In the genomic region with DNA sequence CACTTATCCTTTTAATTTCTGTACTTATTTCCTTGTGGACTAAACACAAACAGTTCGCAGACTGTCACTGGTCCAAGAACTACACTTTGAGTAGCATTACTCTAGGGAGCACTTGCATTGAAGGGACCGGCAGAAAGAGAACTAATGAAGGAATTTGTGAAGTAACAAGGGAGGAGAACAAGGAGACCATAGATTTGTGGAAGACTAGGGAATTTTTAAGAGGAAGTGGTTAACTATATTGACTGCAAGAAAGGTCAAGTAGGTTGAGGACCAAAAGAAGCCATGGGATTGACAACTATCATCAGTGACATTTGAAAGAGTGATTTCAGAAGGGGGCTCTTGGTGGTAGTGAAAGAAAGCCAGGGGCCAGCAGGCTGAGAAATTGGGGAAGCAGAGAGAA, we compare ENCODE assay signal across 1 cellular context.
TF ChIP-seq lines count a peak whose summit lies in the region.

No MANE protein-coding gene starts in this region.

TF ChIP-seq in GM23338, 12 proteins besides CTCF, POLR2A, EP300 and RAD21:
- TF ChIP-seq, protein P1, sequence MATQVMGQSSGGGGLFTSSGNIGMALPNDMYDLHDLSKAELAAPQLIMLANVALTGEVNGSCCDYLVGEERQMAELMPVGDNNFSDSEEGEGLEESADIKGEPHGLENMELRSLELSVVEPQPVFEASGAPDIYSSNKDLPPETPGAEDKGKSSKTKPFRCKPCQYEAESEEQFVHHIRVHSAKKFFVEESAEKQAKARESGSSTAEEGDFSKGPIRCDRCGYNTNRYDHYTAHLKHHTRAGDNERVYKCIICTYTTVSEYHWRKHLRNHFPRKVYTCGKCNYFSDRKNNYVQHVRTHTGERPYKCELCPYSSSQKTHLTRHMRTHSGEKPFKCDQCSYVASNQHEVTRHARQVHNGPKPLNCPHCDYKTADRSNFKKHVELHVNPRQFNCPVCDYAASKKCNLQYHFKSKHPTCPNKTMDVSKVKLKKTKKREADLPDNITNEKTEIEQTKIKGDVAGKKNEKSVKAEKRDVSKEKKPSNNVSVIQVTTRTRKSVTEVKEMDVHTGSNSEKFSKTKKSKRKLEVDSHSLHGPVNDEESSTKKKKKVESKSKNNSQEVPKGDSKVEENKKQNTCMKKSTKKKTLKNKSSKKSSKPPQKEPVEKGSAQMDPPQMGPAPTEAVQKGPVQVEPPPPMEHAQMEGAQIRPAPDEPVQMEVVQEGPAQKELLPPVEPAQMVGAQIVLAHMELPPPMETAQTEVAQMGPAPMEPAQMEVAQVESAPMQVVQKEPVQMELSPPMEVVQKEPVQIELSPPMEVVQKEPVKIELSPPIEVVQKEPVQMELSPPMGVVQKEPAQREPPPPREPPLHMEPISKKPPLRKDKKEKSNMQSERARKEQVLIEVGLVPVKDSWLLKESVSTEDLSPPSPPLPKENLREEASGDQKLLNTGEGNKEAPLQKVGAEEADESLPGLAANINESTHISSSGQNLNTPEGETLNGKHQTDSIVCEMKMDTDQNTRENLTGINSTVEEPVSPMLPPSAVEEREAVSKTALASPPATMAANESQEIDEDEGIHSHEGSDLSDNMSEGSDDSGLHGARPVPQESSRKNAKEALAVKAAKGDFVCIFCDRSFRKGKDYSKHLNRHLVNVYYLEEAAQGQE (IDR thresholded peaks at IDR 0.05; ENCODE audit: unreplicated experiment): no peak
- TF ChIP-seq NANOG (IDR thresholded peaks at IDR 0.05; ENCODE audit: borderline replicate concordance) (no peak), POLR2AphosphoS5 (IDR thresholded peaks at IDR 0.05; ENCODE audit: low read depth) (no peak), CREB1 (CRISPR knock-in tag; IDR thresholded peaks at IDR 0.05; ENCODE audit: low read depth) (no peak), ZNF331 (CRISPR knock-in tag; IDR thresholded peaks at IDR 0.05; ENCODE audit: low read depth) (no peak), ZNF114 (CRISPR knock-in tag; IDR thresholded peaks at IDR 0.05) (no peak), JUNB (IDR thresholded peaks at IDR 0.05; ENCODE audit: unreplicated experiment) (no peak), EZH2 (IDR thresholded peaks at IDR 0.05; ENCODE audit: low read depth, unreplicated experiment) (no peak), STAT1 (IDR thresholded peaks at IDR 0.05; ENCODE audit: unreplicated experiment) (no peak), EZH2phosphoT487 (IDR thresholded peaks at IDR 0.05; ENCODE audit: unreplicated experiment) (no peak)
- TF ChIP-seq, protein P2, sequence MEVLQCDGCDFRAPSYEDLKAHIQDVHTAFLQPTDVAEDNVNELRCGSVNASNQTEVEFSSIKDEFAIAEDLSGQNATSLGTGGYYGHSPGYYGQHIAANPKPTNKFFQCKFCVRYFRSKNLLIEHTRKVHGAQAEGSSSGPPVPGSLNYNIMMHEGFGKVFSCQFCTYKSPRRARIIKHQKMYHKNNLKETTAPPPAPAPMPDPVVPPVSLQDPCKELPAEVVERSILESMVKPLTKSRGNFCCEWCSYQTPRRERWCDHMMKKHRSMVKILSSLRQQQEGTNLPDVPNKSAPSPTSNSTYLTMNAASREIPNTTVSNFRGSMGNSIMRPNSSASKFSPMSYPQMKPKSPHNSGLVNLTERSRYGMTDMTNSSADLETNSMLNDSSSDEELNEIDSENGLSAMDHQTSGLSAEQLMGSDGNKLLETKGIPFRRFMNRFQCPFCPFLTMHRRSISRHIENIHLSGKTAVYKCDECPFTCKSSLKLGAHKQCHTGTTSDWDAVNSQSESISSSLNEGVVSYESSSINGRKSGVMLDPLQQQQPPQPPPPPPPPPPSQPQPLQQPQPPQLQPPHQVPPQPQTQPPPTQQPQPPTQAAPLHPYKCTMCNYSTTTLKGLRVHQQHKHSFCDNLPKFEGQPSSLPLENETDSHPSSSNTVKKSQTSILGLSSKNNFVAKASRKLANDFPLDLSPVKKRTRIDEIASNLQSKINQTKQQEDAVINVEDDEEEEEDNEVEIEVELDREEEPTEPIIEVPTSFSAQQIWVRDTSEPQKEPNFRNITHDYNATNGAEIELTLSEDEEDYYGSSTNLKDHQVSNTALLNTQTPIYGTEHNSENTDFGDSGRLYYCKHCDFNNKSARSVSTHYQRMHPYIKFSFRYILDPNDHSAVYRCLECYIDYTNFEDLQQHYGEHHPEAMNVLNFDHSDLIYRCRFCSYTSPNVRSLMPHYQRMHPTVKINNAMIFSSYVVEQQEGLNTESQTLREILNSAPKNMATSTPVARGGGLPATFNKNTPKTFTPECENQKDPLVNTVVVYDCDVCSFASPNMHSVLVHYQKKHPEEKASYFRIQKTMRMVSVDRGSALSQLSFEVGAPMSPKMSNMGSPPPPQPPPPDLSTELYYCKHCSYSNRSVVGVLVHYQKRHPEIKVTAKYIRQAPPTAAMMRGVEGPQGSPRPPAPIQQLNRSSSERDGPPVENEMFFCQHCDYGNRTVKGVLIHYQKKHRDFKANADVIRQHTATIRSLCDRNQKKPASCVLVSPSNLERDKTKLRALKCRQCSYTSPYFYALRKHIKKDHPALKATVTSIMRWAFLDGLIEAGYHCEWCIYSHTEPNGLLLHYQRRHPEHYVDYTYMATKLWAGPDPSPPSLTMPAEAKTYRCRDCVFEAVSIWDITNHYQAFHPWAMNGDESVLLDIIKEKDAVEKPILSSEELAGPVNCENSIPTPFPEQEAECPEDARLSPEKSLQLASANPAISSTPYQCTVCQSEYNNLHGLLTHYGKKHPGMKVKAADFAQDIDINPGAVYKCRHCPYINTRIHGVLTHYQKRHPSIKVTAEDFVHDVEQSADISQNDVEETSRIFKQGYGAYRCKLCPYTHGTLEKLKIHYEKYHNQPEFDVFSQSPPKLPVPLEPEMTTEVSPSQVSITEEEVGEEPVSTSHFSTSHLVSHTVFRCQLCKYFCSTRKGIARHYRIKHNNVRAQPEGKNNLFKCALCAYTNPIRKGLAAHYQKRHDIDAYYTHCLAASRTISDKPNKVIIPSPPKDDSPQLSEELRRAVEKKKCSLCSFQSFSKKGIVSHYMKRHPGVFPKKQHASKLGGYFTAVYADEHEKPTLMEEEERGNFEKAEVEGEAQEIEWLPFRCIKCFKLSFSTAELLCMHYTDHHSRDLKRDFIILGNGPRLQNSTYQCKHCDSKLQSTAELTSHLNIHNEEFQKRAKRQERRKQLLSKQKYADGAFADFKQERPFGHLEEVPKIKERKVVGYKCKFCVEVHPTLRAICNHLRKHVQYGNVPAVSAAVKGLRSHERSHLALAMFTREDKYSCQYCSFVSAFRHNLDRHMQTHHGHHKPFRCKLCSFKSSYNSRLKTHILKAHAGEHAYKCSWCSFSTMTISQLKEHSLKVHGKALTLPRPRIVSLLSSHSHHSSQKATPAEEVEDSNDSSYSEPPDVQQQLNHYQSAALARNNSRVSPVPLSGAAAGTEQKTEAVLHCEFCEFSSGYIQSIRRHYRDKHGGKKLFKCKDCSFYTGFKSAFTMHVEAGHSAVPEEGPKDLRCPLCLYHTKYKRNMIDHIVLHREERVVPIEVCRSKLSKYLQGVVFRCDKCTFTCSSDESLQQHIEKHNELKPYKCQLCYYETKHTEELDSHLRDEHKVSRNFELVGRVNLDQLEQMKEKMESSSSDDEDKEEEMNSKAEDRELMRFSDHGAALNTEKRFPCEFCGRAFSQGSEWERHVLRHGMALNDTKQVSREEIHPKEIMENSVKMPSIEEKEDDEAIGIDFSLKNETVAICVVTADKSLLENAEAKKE (CRISPR knock-in tag; IDR thresholded peaks at IDR 0.05): no peak
- TF ChIP-seq, protein P3, sequence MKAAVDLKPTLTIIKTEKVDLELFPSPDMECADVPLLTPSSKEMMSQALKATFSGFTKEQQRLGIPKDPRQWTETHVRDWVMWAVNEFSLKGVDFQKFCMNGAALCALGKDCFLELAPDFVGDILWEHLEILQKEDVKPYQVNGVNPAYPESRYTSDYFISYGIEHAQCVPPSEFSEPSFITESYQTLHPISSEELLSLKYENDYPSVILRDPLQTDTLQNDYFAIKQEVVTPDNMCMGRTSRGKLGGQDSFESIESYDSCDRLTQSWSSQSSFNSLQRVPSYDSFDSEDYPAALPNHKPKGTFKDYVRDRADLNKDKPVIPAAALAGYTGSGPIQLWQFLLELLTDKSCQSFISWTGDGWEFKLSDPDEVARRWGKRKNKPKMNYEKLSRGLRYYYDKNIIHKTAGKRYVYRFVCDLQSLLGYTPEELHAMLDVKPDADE (IDR thresholded peaks at IDR 0.05): no peak
